Comparison of ENCODE assay signal across 8 cellular contexts in the genomic region with DNA sequence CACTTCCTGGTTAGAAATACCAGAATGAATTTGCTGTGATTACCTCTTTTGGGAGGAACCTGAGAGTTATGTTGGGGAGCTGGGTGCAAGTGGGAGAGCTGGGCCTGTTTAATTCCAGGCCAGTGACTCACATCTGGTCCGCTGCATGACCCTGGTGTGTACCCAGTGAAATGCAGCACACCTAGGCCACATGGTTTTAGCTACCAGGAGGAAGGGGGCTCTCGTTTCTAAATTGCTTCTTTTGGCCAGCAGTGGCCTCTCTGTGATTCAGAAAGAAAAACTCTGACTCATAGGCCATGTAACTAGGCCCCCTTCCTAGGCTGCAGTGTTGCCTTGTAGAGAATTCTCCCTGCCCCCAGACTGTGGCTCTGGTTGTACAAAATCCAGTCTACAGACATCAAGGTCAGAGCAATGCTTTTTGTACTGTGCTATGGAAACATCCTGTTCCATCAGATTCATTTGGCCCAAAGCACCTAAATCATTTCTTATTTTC. TPM values are rescaled to one million over a fixed set of nuclear protein-coding genes. Genes with fewer than 3 reads are reported as not detected.
DNase-seq lines count a peak whose midpoint lies in the region; ATAC-seq and TF ChIP-seq lines count a peak whose summit lies in the region.

No MANE protein-coding gene starts in this region.

- H3K4me3 ChIP-seq in liver (ENCODE audit: low read depth in 1 of 3, low read length in 3 of 3): no peak overlapping the region

- H3K9ac ChIP-seq in liver (ENCODE audit: low read depth in 1 of 2, low read length in 2 of 2): peak overlapping the region; percentile 17 to 21

- H3K9me3 Mint-ChIP-seq in stimulated activated effector memory CD8-positive, alpha-beta T cell treated with anti-CD3 and anti-CD28 coated beads, Interleukin-12 subunit alpha, Interleukin-12 subunit beta, amount 100 ng/mL, for 72 hours: no peaks in the 10 kb centered on the region

- H3K4me1 Mint-ChIP-seq in stimulated activated effector memory CD8-positive, alpha-beta T cell treated with anti-CD3 and anti-CD28 coated beads, Interleukin-12 subunit alpha, Interleukin-12 subunit beta, amount 100 ng/mL, for 72 hours: peaks cover 91% of the 10 kb centered on the region

- peaks cover 68% of the 10 kb centered on the region for H3K36me3 Mint-ChIP-seq in stimulated activated effector memory CD8-positive, alpha-beta T cell treated with anti-CD3 and anti-CD28 coated beads, Interleukin-12 subunit alpha, Interleukin-12 subunit beta, amount 100 ng/mL, for 72 hours

- H3K4me3 Mint-ChIP-seq in stimulated activated effector memory CD8-positive, alpha-beta T cell treated with anti-CD3 and anti-CD28 coated beads, Interleukin-12 subunit alpha, Interleukin-12 subunit beta, amount 100 ng/mL, for 72 hours: peak overlapping the region; percentile 96

- TF ChIP-seq CTCF in liver (IDR thresholded peaks at IDR 0.05; ENCODE audit: low read depth, low read length, missing input control): no peak

- TF ChIP-seq RAD21 in liver (IDR thresholded peaks at IDR 0.05): peak in 1 of 2 donors; percentile 7

- peaks cover 18 to 75% (median 68%) of the 10 kb centered on the region in 4 donors for H3K4me1 ChIP-seq in liver (ENCODE audit: control insufficient read depth in 4 of 4, insufficient read depth in 4 of 4, low read length in 3 of 4)

- H3K27me3 ChIP-seq in liver (ENCODE audit: control insufficient read depth in 4 of 4, insufficient read depth in 4 of 4, low read length in 3 of 4): no peaks in the 10 kb centered on the region

- ATAC-seq in HG02884 (IDR thresholded peaks at IDR 0.05; ENCODE audit: unreplicated experiment) (peak; percentile 44), SK-N-SH treated with all-trans-retinoic acid at 6 μM for 48 hours (peak; percentile 95)
- peak; percentile 87 for ATAC-seq in stimulated activated effector memory CD8-positive, alpha-beta T cell treated with anti-CD3 and anti-CD28 coated beads, Interleukin-12 subunit alpha, Interleukin-12 subunit beta, amount 100 ng/mL, for 72 hours

- peaks cover 0 to 15% (median 5%) of the 10 kb centered on the region in 4 donors for H3K36me3 ChIP-seq in liver (ENCODE audit: control insufficient read depth in 4 of 4, insufficient read depth in 3 of 4, low read depth in 1 of 4, low read length in 3 of 4)

- no peaks in the 10 kb centered on the region for H3K9me3 ChIP-seq in liver (ENCODE audit: control insufficient read depth in 4 of 4, low read length in 3 of 4)

- peak overlapping the region; percentile 95 for H3K27ac Mint-ChIP-seq in stimulated activated effector memory CD8-positive, alpha-beta T cell treated with anti-CD3 and anti-CD28 coated beads, Interleukin-12 subunit alpha, Interleukin-12 subunit beta, amount 100 ng/mL, for 72 hours

- DNase-seq in activated gamma-delta T cell treated with Interleukin-2 at 50 U/mL for 16 hours (peak; percentile 50), activated gamma-delta T cell (lab: John Stamatoyannopoulos, UW) (no peak), caudate nucleus (lab: John Stamatoyannopoulos, UW) (peak in 6 of 61 donors; percentile 19 to 41 (median 26)), cerebellum (ENCODE audit: low spot score) (no peak)
- DNase-seq in stimulated activated effector memory CD8-positive, alpha-beta T cell treated with anti-CD3 and anti-CD28 coated beads, Interleukin-12 subunit alpha, Interleukin-12 subunit beta, amount 100 ng/mL, for 72 hours (ENCODE audit: low spot score in 2 of 2): peak; percentile 47 to 87

- 15% methylated on average over 2 of the region's 2 CpGs for WGBS in liver

- H3K27ac ChIP-seq in caudate nucleus (ENCODE audit: low read depth, low read length): peak overlapping the region; percentile 90
- peak overlapping the region; percentile 89 to 92 for H3K27ac ChIP-seq in liver (ENCODE audit: low read depth in 1 of 2, low read length in 2 of 2)

TF ChIP-seq in SK-N-SH treated with all-trans-retinoic acid at 6 μM for 48 hours, 23 proteins besides CTCF, POLR2A, EP300 and RAD21 (continues in another document):
- TF ChIP-seq CREB5 (CRISPR knock-in tag; IDR thresholded peaks at IDR 0.05; ENCODE audit: low read depth) (no peak), TSHZ2 (CRISPR knock-in tag; IDR thresholded peaks at IDR 0.05) (no peak), ZFP3 (CRISPR knock-in tag; IDR thresholded peaks at IDR 0.05) (peak; percentile 64; the same call in 1 of the 2 replicates)

TF ChIP-seq in liver, 16 proteins besides CTCF, POLR2A, EP300 and RAD21:
- TF ChIP-seq RXRA (IDR thresholded peaks at IDR 0.05) (no peak), YY1 (IDR thresholded peaks at IDR 0.05) (peak; percentile 1), HNF4G (IDR thresholded peaks at IDR 0.05) (no peak), MAX (IDR thresholded peaks at IDR 0.05) (no peak), SP1 (IDR thresholded peaks at IDR 0.05) (peak; percentile 74), EGR1 (IDR thresholded peaks at IDR 0.05; ENCODE audit: low read depth in 2 of 2) (no peak), JUND (IDR thresholded peaks at IDR 0.05) (peak; percentile 78 to 85), TAF1 (conservative IDR thresholded peaks at IDR 0.05) (no peak), FOXA1 (IDR thresholded peaks at IDR 0.05) (peak; percentile 53), NR2F2 (IDR thresholded peaks at IDR 0.05) (no peak), FOXA2 (IDR thresholded peaks at IDR 0.05) (peak; percentile 68), GABPA (IDR thresholded peaks at IDR 0.05 in 1 of 2, conservative IDR thresholded peaks at IDR 0.05 in 1 of 2) (no peak), HNF4A (conservative IDR thresholded peaks at IDR 0.05) (no peak)
- TF ChIP-seq, protein P1, sequence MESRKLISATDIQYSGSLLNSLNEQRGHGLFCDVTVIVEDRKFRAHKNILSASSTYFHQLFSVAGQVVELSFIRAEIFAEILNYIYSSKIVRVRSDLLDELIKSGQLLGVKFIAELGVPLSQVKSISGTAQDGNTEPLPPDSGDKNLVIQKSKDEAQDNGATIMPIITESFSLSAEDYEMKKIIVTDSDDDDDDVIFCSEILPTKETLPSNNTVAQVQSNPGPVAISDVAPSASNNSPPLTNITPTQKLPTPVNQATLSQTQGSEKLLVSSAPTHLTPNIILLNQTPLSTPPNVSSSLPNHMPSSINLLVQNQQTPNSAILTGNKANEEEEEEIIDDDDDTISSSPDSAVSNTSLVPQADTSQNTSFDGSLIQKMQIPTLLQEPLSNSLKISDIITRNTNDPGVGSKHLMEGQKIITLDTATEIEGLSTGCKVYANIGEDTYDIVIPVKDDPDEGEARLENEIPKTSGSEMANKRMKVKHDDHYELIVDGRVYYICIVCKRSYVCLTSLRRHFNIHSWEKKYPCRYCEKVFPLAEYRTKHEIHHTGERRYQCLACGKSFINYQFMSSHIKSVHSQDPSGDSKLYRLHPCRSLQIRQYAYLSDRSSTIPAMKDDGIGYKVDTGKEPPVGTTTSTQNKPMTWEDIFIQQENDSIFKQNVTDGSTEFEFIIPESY (IDR thresholded peaks at IDR 0.05): no peak
- TF ChIP-seq, protein P2, sequence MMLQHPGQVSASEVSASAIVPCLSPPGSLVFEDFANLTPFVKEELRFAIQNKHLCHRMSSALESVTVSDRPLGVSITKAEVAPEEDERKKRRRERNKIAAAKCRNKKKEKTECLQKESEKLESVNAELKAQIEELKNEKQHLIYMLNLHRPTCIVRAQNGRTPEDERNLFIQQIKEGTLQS (IDR thresholded peaks at IDR 0.05): peak; percentile 24
- TF ChIP-seq, protein P3, sequence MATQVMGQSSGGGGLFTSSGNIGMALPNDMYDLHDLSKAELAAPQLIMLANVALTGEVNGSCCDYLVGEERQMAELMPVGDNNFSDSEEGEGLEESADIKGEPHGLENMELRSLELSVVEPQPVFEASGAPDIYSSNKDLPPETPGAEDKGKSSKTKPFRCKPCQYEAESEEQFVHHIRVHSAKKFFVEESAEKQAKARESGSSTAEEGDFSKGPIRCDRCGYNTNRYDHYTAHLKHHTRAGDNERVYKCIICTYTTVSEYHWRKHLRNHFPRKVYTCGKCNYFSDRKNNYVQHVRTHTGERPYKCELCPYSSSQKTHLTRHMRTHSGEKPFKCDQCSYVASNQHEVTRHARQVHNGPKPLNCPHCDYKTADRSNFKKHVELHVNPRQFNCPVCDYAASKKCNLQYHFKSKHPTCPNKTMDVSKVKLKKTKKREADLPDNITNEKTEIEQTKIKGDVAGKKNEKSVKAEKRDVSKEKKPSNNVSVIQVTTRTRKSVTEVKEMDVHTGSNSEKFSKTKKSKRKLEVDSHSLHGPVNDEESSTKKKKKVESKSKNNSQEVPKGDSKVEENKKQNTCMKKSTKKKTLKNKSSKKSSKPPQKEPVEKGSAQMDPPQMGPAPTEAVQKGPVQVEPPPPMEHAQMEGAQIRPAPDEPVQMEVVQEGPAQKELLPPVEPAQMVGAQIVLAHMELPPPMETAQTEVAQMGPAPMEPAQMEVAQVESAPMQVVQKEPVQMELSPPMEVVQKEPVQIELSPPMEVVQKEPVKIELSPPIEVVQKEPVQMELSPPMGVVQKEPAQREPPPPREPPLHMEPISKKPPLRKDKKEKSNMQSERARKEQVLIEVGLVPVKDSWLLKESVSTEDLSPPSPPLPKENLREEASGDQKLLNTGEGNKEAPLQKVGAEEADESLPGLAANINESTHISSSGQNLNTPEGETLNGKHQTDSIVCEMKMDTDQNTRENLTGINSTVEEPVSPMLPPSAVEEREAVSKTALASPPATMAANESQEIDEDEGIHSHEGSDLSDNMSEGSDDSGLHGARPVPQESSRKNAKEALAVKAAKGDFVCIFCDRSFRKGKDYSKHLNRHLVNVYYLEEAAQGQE (IDR thresholded peaks at IDR 0.05): peak; percentile 27

RNA-seq across cellular contexts. Expression of gene AGFG2, which starts 6.7 kb away (rescaled TPM):
- total RNA-seq in liver (10 to 100 TPM; 37.2 to 48.8 TPM), cerebellum (4.4 TPM)
- 10 to 100 TPM; 37.4 to 47.2 TPM for polyA plus RNA-seq in liver

RNA-seq across cellular contexts. Expression of gene SAP25, which starts 28.0 kb away (rescaled TPM):
- total RNA-seq in liver: under 1 TPM in 1 of 2 donors, not detected in 1; 0.33 TPM
- polyA plus RNA-seq in liver: under 1 TPM; 0.56 to 0.84 TPM
- total RNA-seq in cerebellum: not detected

RNA-seq across cellular contexts. Expression of gene LRCH4, which starts 40.2 kb away (rescaled TPM):
- total RNA-seq in liver (10 to 100 TPM in 1 of 2 donors, 1 to 10 TPM in 1; 8.2 to 25.8 TPM), cerebellum (13.6 TPM)
- 10 to 100 TPM in 1 of 2 donors, 1 to 10 TPM in 1; 9.1 to 16.9 TPM for polyA plus RNA-seq in liver

RNA-seq across cellular contexts. Expression of gene FBXO24, which starts 40.4 kb away (rescaled TPM):
- 1 to 10 TPM in 1 of 2 donors, under 1 TPM in 1; 0.67 to 1.3 TPM for total RNA-seq in liver
- polyA plus RNA-seq in liver: under 1 TPM; 0.25 to 0.32 TPM
- total RNA-seq in cerebellum: 0.45 TPM

RNA-seq across cellular contexts. Expression of gene PCOLCE, which starts 56.5 kb away (rescaled TPM):
- 10 to 100 TPM in 1 of 2 donors, 1 to 10 TPM in 1; 6.7 to 13.1 TPM for total RNA-seq in liver
- 10 to 100 TPM; 10.4 to 38.2 TPM for polyA plus RNA-seq in liver
- 14.9 TPM for total RNA-seq in cerebellum

Comparison
In these comparisons a context has a peak if more than half of its experiments do, and no peak if none do; other contexts are left out.
1. DNase-seq: peak in activated gamma-delta T cell treated with Interleukin-2 at 50 U/mL for 16 hours (single experiment) and stimulated activated effector memory CD8-positive, alpha-beta T cell treated with anti-CD3 and anti-CD28 coated beads, Interleukin-12 subunit alpha, Interleukin-12 subunit beta, amount 100 ng/mL, for 72 hours (2 of 2); none in activated gamma-delta T cell (single experiment) and cerebellum (single experiment).
2. ATAC-seq: peak in every context shown above with its lines; median percentile 95 in SK-N-SH treated with all-trans-retinoic acid at 6 μM for 48 hours; 87 in stimulated activated effector memory CD8-positive, alpha-beta T cell treated with anti-CD3 and anti-CD28 coated beads, Interleukin-12 subunit alpha, Interleukin-12 subunit beta, amount 100 ng/mL, for 72 hours; 44 in HG02884.